In genomic region chr1:47385020-47385419, GRCh38 we compare ENCODE assay signal across 36 cellular contexts. TPM values are rescaled to one million over a fixed set of nuclear protein-coding genes. Genes with fewer than 3 reads are reported as not detected.
"Had no signal": no experiment of that assay in that cellular context is flagged by ENCODE, and none has a peak within 500 bp of the region (broad histone marks: within the 10 kb centered on the region; RNA-seq: fewer than 3 reads in every experiment).

No MANE protein-coding gene starts in this region.

- H3K27me3 Mint-ChIP-seq: activated B cell treated with CpG ODN at 0.5 μM for 24 hours; activated CD4-positive, alpha-beta memory T cell treated with anti-CD3 and anti-CD28 coated beads for 36 hours; activated CD8-positive, alpha-beta T cell treated with anti-CD3 and anti-CD28 coated beads for 36 hours; activated naive CD8-positive, alpha-beta T cell treated with anti-CD3 and anti-CD28 coated beads for 36 hours; activated T-helper 17 cell treated with anti-CD3 and anti-CD28 coated beads, Interleukin-2, amount 50 U/mL, for 72 hours had no signal

- H3K4me1 Mint-ChIP-seq: activated B cell treated with CpG ODN at 0.5 μM for 24 hours; activated CD4-positive, alpha-beta T cell treated with anti-CD3 and anti-CD28 coated beads, Interleukin-2, amount 10 ng/mL, durations not matched to agents 24 days and 14 days; activated naive CD8-positive, alpha-beta T cell treated with anti-CD3 and anti-CD28 coated beads for 36 hours; activated T-helper 17 cell treated with anti-CD3 and anti-CD28 coated beads, Interleukin-2, amount 50 U/mL, for 72 hours had no signal

- H3K36me3 Mint-ChIP-seq: activated naive CD4-positive, alpha-beta T cell treated with anti-CD3 and anti-CD28 coated beads, Interleukin-2, amount 50 U/mL, for 72 hours had no signal

- H3K27me3 ChIP-seq: adrenal gland, body of pancreas, brain microvascular endothelial cell, breast epithelium had no signal

- H3K27ac ChIP-seq: adrenal gland, body of pancreas, brain microvascular endothelial cell, breast epithelium, VCaP had no signal

- H3K9me3 Mint-ChIP-seq: activated B cell treated with CpG ODN at 0.5 μM for 24 hours; activated CD4-positive, alpha-beta memory T cell treated with anti-CD3 and anti-CD28 coated beads for 36 hours; activated CD4-positive, alpha-beta T cell treated with anti-CD3 and anti-CD28 coated beads, Interleukin-2, amount 10 ng/mL, durations not matched to agents 24 days and 14 days; activated CD8-positive, alpha-beta T cell treated with anti-CD3 and anti-CD28 coated beads for 36 hours; activated naive CD4-positive, alpha-beta T cell treated with anti-CD3 and anti-CD28 coated beads for 36 hours; activated naive CD4-positive, alpha-beta T cell treated with anti-CD3 and anti-CD28 coated beads, Interleukin-2, amount 50 U/mL, for 72 hours; activated naive CD8-positive, alpha-beta T cell treated with anti-CD3 and anti-CD28 coated beads for 36 hours; activated T-cell treated with anti-CD3 and anti-CD28 coated beads, Interleukin-2, amount 50 U/mL, for 24 hours; activated T-helper 1 cell treated with anti-CD3 and anti-CD28 coated beads, Interleukin-12 subunit alpha, Interleukin-12 subunit beta, Interleukin-2, Interleukin-4 antibody, amounts not matched to agents 30 ng/mL and 10 ng/mL and 1 ng/mL, durations not matched to agents 14 hours and 24 hours and 36 hours; activated T-helper 17 cell treated with anti-CD3 and anti-CD28 coated beads, Interleukin-2, amount 50 U/mL, for 72 hours; T-helper 1 cell treated with Interleukin-12 subunit alpha and Interleukin-12 subunit beta and Interleukin-4 antibody, amounts not matched to agents 30 μg/mL and 1 μg/mL, for 36 hours; T-helper 2 cell treated with Interferon-gamma antibody and Interleukin-4, amounts not matched to agents 5 μg/mL and 100 μg/mL, for 36 hours had no signal

- H3K4me1 ChIP-seq: adrenal gland, body of pancreas, breast epithelium had no signal

- H3K4me3 ChIP-seq: adrenal gland, body of pancreas, breast epithelium had no signal

- H3K4me3 Mint-ChIP-seq: activated B cell treated with CpG ODN at 0.5 μM for 24 hours; activated CD4-positive, alpha-beta memory T cell treated with anti-CD3 and anti-CD28 coated beads for 36 hours; activated CD4-positive, alpha-beta T cell treated with anti-CD3 and anti-CD28 coated beads, Interleukin-2, amount 10 ng/mL, durations not matched to agents 24 days and 14 days; activated CD8-positive, alpha-beta T cell treated with anti-CD3 and anti-CD28 coated beads for 36 hours; activated naive CD4-positive, alpha-beta T cell treated with anti-CD3 and anti-CD28 coated beads for 36 hours; activated naive CD8-positive, alpha-beta T cell treated with anti-CD3 and anti-CD28 coated beads for 36 hours; activated T-cell treated with anti-CD3 and anti-CD28 coated beads, Interleukin-2, amount 50 U/mL, for 24 hours; activated T-helper 1 cell treated with anti-CD3 and anti-CD28 coated beads, Interleukin-12 subunit alpha, Interleukin-12 subunit beta, Interleukin-2, Interleukin-4 antibody, amounts not matched to agents 30 ng/mL and 10 ng/mL and 1 ng/mL, durations not matched to agents 14 hours and 24 hours and 36 hours; activated T-helper 17 cell treated with anti-CD3 and anti-CD28 coated beads, Interleukin-2, amount 50 U/mL, for 72 hours; T-helper 1 cell treated with Interleukin-12 subunit alpha and Interleukin-12 subunit beta and Interleukin-4 antibody, amounts not matched to agents 30 μg/mL and 1 μg/mL, for 36 hours; T-helper 2 cell treated with Interferon-gamma antibody and Interleukin-4, amounts not matched to agents 5 μg/mL and 100 μg/mL, for 36 hours had no signal

- H3K9me3 ChIP-seq: adrenal gland, body of pancreas, breast epithelium had no signal

- H3K27ac Mint-ChIP-seq: activated B cell treated with CpG ODN at 0.5 μM for 24 hours; activated CD4-positive, alpha-beta memory T cell treated with anti-CD3 and anti-CD28 coated beads for 36 hours; activated CD4-positive, alpha-beta T cell treated with anti-CD3 and anti-CD28 coated beads, Interleukin-2, amount 10 ng/mL, durations not matched to agents 24 days and 14 days; activated CD8-positive, alpha-beta T cell treated with anti-CD3 and anti-CD28 coated beads for 36 hours; activated naive CD4-positive, alpha-beta T cell treated with anti-CD3 and anti-CD28 coated beads for 36 hours; activated naive CD4-positive, alpha-beta T cell treated with anti-CD3 and anti-CD28 coated beads, Interleukin-2, amount 50 U/mL, for 72 hours; activated naive CD8-positive, alpha-beta T cell treated with anti-CD3 and anti-CD28 coated beads for 36 hours; activated T-cell treated with anti-CD3 and anti-CD28 coated beads, Interleukin-2, amount 50 U/mL, for 24 hours; activated T-helper 1 cell treated with anti-CD3 and anti-CD28 coated beads, Interleukin-12 subunit alpha, Interleukin-12 subunit beta, Interleukin-2, Interleukin-4 antibody, amounts not matched to agents 30 ng/mL and 10 ng/mL and 1 ng/mL, durations not matched to agents 14 hours and 24 hours and 36 hours; activated T-helper 17 cell treated with anti-CD3 and anti-CD28 coated beads, Interleukin-2, amount 50 U/mL, for 72 hours; T-helper 1 cell treated with Interleukin-12 subunit alpha and Interleukin-12 subunit beta and Interleukin-4 antibody, amounts not matched to agents 30 μg/mL and 1 μg/mL, for 36 hours; T-helper 2 cell treated with Interferon-gamma antibody and Interleukin-4, amounts not matched to agents 5 μg/mL and 100 μg/mL, for 36 hours had no signal

- DNase-seq: activated B cell treated with CpG ODN at 0.5 μM for 24 hours; activated CD4-positive, alpha-beta memory T cell treated with anti-CD3 and anti-CD28 coated beads for 36 hours; activated CD4-positive, alpha-beta T cell treated with anti-CD3 and anti-CD28 coated beads for 4 hours; activated CD4-positive, alpha-beta T cell treated with anti-CD3 and anti-CD28 coated beads, Interleukin-2, amount 10 ng/mL, durations not matched to agents 24 days and 14 days; activated CD4-positive, alpha-beta T cell treated with anti-CD3 and anti-CD28 coated beads, Interleukin-2, amount 50 U/mL, for 1 hour; activated CD4-positive, alpha-beta T cell treated with anti-CD3 and anti-CD28 coated beads, Interleukin-2, amount 50 U/mL, for 4 hours; activated CD4-positive, CD25-positive, alpha-beta regulatory T cell treated with anti-CD3 and anti-CD28 coated beads, Interleukin-2, amount 50 U/mL, for 72 hours; activated CD8-positive, alpha-beta memory T cell treated with anti-CD3 and anti-CD28 coated beads, Interleukin-2, amount 50 U/mL, for 4 hours; activated CD8-positive, alpha-beta T cell treated with anti-CD3 and anti-CD28 coated beads for 36 hours; activated effector memory CD4-positive, alpha-beta T cell treated with anti-CD3 and anti-CD28 coated beads, Interleukin-2, amount 50 U/mL, for 16 hours; activated gamma-delta T cell treated with Interleukin-2 at 50 U/mL for 16 hours; activated naive CD4-positive, alpha-beta T cell; activated naive CD4-positive, alpha-beta T cell treated with anti-CD3 and anti-CD28 coated beads for 36 hours; activated naive CD4-positive, alpha-beta T cell treated with anti-CD3 and anti-CD28 coated beads, Interleukin-2, amount 50 U/mL, for 16 hours; activated naive CD8-positive, alpha-beta T cell treated with anti-CD3 and anti-CD28 coated beads for 36 hours; activated T-cell treated with anti-CD3 and anti-CD28 coated beads, Interleukin-2, amount 50 U/mL, for 24 hours; activated T-cell treated with anti-CD3 and anti-CD28 coated beads, Interleukin-2, amount 50 U/mL, for 48 hours; adrenal gland; amniotic stem cell; aorta; body of pancreas; brain microvascular endothelial cell; central memory CD4-positive, alpha-beta T cell; T-helper 1 cell; T-helper 2 cell; T-helper 9 cell had no signal

- H3K36me3 ChIP-seq: breast epithelium had no signal

- ATAC-seq: activated CD8-positive, alpha-beta T cell treated with anti-CD3 and anti-CD28 coated beads for 36 hours; activated naive CD4-positive, alpha-beta T cell treated with anti-CD3 and anti-CD28 coated beads, Interleukin-2, amount 50 U/mL, for 72 hours; activated T-helper 17 cell treated with anti-CD3 and anti-CD28 coated beads, Interleukin-2, amount 50 U/mL, for 72 hours; body of pancreas had no signal

RNA-seq across cellular contexts. Expression of gene FOXE3, which starts 31.1 kb away (rescaled TPM):
- total RNA-seq: activated B cell treated with CpG ODN at 0.5 μM for 24 hours; activated CD4-positive, alpha-beta memory T cell treated with anti-CD3 and anti-CD28 coated beads for 36 hours; activated CD4-positive, alpha-beta T cell treated with anti-CD3 and anti-CD28 coated beads, Interleukin-2, amount 10 ng/mL, durations not matched to agents 24 days and 14 days; activated CD8-positive, alpha-beta memory T cell treated with anti-CD3 and anti-CD28 coated beads for 36 hours; activated CD8-positive, alpha-beta T cell treated with anti-CD3 and anti-CD28 coated beads for 36 hours; activated naive CD4-positive, alpha-beta T cell treated with anti-CD3 and anti-CD28 coated beads for 36 hours; activated naive CD4-positive, alpha-beta T cell treated with anti-CD3 and anti-CD28 coated beads, Interleukin-2, amount 50 U/mL, for 72 hours; activated naive CD8-positive, alpha-beta T cell treated with anti-CD3 and anti-CD28 coated beads for 36 hours; activated T-helper 1 cell treated with anti-CD3 and anti-CD28 coated beads, Interleukin-12 subunit alpha, Interleukin-12 subunit beta, Interleukin-2, Interleukin-4 antibody, amounts not matched to agents 30 ng/mL and 10 ng/mL and 1 ng/mL, durations not matched to agents 14 hours and 24 hours and 36 hours; activated T-helper 17 cell treated with anti-CD3 and anti-CD28 coated beads, Interleukin-2, amount 50 U/mL, for 72 hours; adrenal gland; aorta; body of pancreas; breast epithelium; cardiac septum; cerebellum had no signal
- polyA plus RNA-seq: aorta had no signal
